24 cellular contexts compared by ENCODE assay signal in genomic region chr13:107348931-107349330, GRCh38.
DNase-seq lines count a peak whose midpoint lies in the region; ATAC-seq, FAIRE-seq and TF ChIP-seq lines count a peak whose summit lies in the region.
"Had no signal": no experiment of that assay in that cellular context is flagged by ENCODE, and none has a peak within 500 bp of the region (broad histone marks: within the 10 kb centered on the region; RNA-seq: fewer than 3 reads in every experiment).

No MANE protein-coding gene starts in this region.

- peak overlapping the region; percentile 67 for H3K27ac ChIP-seq in ACC112 (ENCODE audit: low read depth, low read length)
- H3K27ac ChIP-seq in IMR-90 (ENCODE audit: insufficient read depth, low read length) = peak overlapping the region; percentile 57
- H3K27ac ChIP-seq in astrocyte (ENCODE audit: low read depth, low read length) = no peak overlapping the region
- H3K27ac ChIP-seq in psoas muscle = no peak overlapping the region
- H3K27ac ChIP-seq: BLaER1 treated with 17β-estradiol and CSF1 and Interleukin-3, amounts not matched to agents 10 nM and 100 nM; coronary artery; neutrophil had no signal

- in situ Hi-C loops in IMR-90 (cut with MboI; ENCODE audit: low sequenced_read_pairs) = no loop called here

- no peaks in the 10 kb centered on the region for H3K4me1 Mint-ChIP-seq in astrocyte (ENCODE audit: low read depth, unreplicated experiment)
- no peaks in the 10 kb centered on the region for H3K4me1 Mint-ChIP-seq in activated T-cell treated with anti-CD3 and anti-CD28 coated beads, Interleukin-2, amount 50 U/mL, for 24 hours (ENCODE audit: low read depth)
- H3K4me1 Mint-ChIP-seq: activated B cell treated with CpG ODN at 0.5 μM for 24 hours; activated CD4-positive, alpha-beta memory T cell treated with anti-CD3 and anti-CD28 coated beads, Interleukin-2, amount 10 ng/mL, durations not matched to agents 7 days and 5 days had no signal

- 50% methylated on average over 2 of the region's 2 CpGs; no CpG with 5 or more reads in 1 of the 2 experiments for WGBS in IMR-90 (ENCODE audit: extremely low coverage in 2 of 2, insufficient read length in 1 of 2), 2 experiments
- WGBS in psoas muscle, 3 donors = 86 to 94% (median 93%) methylated on average over 2 of the region's 2 CpGs

- FAIRE-seq in astrocyte (lab: Jason Lieb, UNC) = no peak
- FAIRE-seq: keratinocyte had no signal

- no peak overlapping the region for H3K27ac Mint-ChIP-seq in astrocyte (ENCODE audit: unreplicated experiment)
- no peak overlapping the region for H3K27ac Mint-ChIP-seq in activated T-cell treated with anti-CD3 and anti-CD28 coated beads, Interleukin-2, amount 50 U/mL, for 24 hours
- H3K27ac Mint-ChIP-seq: activated B cell treated with CpG ODN at 0.5 μM for 24 hours; activated CD4-positive, alpha-beta memory T cell treated with anti-CD3 and anti-CD28 coated beads, Interleukin-2, amount 10 ng/mL, durations not matched to agents 7 days and 5 days; endodermal cell; stimulated activated naive CD8-positive, alpha-beta T cell treated with anti-CD3 and anti-CD28 coated beads, Interleukin-15, Interleukin-2, amounts not matched to agents 100 ng/mL and 50 ng/mL, for 24 hours; T-helper 2 cell treated with Interferon-gamma antibody and Interleukin-4, amounts not matched to agents 5 μg/mL and 100 μg/mL, for 36 hours; type B pancreatic cell had no signal

- no TSS peak for BruUV-seq in IMR-90 (replicated peaks; lab: Mats Ljungman, UMichigan)

- peak overlapping the region; percentile 45 for H4K91ac ChIP-seq in IMR-90 (ENCODE audit: insufficient read depth, low read depth, low read length)

- H4K8ac ChIP-seq in IMR-90 (ENCODE audit: low read depth in 2 of 2, low read length in 2 of 2) = peak overlapping the region in 1 of 2 experiments; percentile 84; a peak in 2 of 4 replicates

- no peaks in the 10 kb centered on the region for H3K9me3 ChIP-seq in IMR-90 (ENCODE audit: control insufficient read depth, insufficient read depth, low read length)
- H3K9me3 ChIP-seq in astrocyte (ENCODE audit: insufficient read depth, low read depth, low read length) = no peaks in the 10 kb centered on the region
- H3K9me3 ChIP-seq in psoas muscle = no peaks in the 10 kb centered on the region
- H3K9me3 ChIP-seq: neutrophil had no signal

- no peaks in the 10 kb centered on the region for H3K36me3 Mint-ChIP-seq in astrocyte (ENCODE audit: low read depth, unreplicated experiment)
- H3K36me3 Mint-ChIP-seq in activated T-cell treated with anti-CD3 and anti-CD28 coated beads, Interleukin-2, amount 50 U/mL, for 24 hours (ENCODE audit: low read depth) = no peaks in the 10 kb centered on the region
- H3K36me3 Mint-ChIP-seq: type B pancreatic cell had no signal

- CTCF ChIA-PET in IMR-90 (lab: Yijun Ruan, JAX) = no interaction called here

- H2AFZ ChIP-seq in ACC112 (ENCODE audit: low read length, unreplicated experiment) (no peak overlapping the region), IMR-90 (replicated peaks; ENCODE audit: low read length, poor library complexity) (no peak overlapping the region), astrocyte (ENCODE audit: low read depth, low read length) (no peak overlapping the region)

- H3K56ac ChIP-seq in IMR-90 (ENCODE audit: extremely low read depth, insufficient read depth, low read length) = peak overlapping the region; percentile 78

- peaks cover 11% of the 10 kb centered on the region for H3K4me1 ChIP-seq in ACC112 (ENCODE audit: control insufficient read depth, insufficient read depth, low read length, unreplicated experiment)
- H3K4me1 ChIP-seq in IMR-90 (ENCODE audit: control insufficient read depth, insufficient read depth, low read length) = peaks cover 7% of the 10 kb centered on the region
- no peaks in the 10 kb centered on the region for H3K4me1 ChIP-seq in astrocyte (ENCODE audit: insufficient read depth, low read length)
- no peaks in the 10 kb centered on the region for H3K4me1 ChIP-seq in psoas muscle
- H3K4me1 ChIP-seq: BLaER1 treated with 17β-estradiol and CSF1 and Interleukin-3, amounts not matched to agents 10 nM and 100 nM had no signal

- dilution Hi-C loops in IMR-90 (cut with HindIII; ENCODE audit: low sequenced_read_pairs, unreplicated experiment) = no loop called here

- DNase-seq in IMR-90 = peak; percentile 70
- peak; percentile 11 for DNase-seq in astrocyte (ENCODE audit: low read depth)
- DNase-seq in glomerular visceral epithelial cell (ENCODE audit: extremely low spot score) = peak; percentile 32
- DNase-seq in hypothalamus (lab: John Stamatoyannopoulos, UW) = no peak
- no peak for DNase-seq in activated T-cell treated with anti-CD3 and anti-CD28 coated beads, Interleukin-2, amount 50 U/mL, for 24 hours
- DNase-seq in psoas muscle = no peak
- DNase-seq in UCSD-AML1 (lab: John Stamatoyannopoulos, UW; ENCODE audit: unreplicated experiment) = no peak
- DNase-seq: activated B cell treated with CpG ODN at 0.5 μM for 24 hours; activated CD4-positive, alpha-beta memory T cell treated with anti-CD3 and anti-CD28 coated beads, Interleukin-2, amount 10 ng/mL, durations not matched to agents 7 days and 5 days; activated naive CD4-positive, alpha-beta T cell treated with Interleukin-2 at 50 U/mL for 16 hours; aorta; endodermal cell; NCI-H146; NCI-H2171; NCI-H748 treated with DMSO at 0.1 percent for 48 hours; stimulated activated CD4-positive, alpha-beta T cell treated with anti-CD3 and anti-CD28 coated beads, Interleukin-4, amount 100 ng/mL, for 1 hour had no signal

- H3K27me3 Mint-ChIP-seq in astrocyte (ENCODE audit: low read depth, unreplicated experiment) = no peaks in the 10 kb centered on the region
- H3K27me3 Mint-ChIP-seq in activated T-cell treated with anti-CD3 and anti-CD28 coated beads, Interleukin-2, amount 50 U/mL, for 24 hours = no peaks in the 10 kb centered on the region
- H3K27me3 Mint-ChIP-seq: activated B cell treated with CpG ODN at 0.5 μM for 24 hours; activated CD4-positive, alpha-beta memory T cell treated with anti-CD3 and anti-CD28 coated beads, Interleukin-2, amount 10 ng/mL, durations not matched to agents 7 days and 5 days; stimulated activated naive CD8-positive, alpha-beta T cell treated with anti-CD3 and anti-CD28 coated beads, Interleukin-15, Interleukin-2, amounts not matched to agents 100 ng/mL and 50 ng/mL, for 24 hours; type B pancreatic cell had no signal

- H4K20me1 ChIP-seq in IMR-90 (ENCODE audit: insufficient read depth, low read length) (no peaks in the 10 kb centered on the region), astrocyte (ENCODE audit: insufficient read depth, low read length) (no peaks in the 10 kb centered on the region)
- H4K20me1 ChIP-seq: BLaER1 treated with 17β-estradiol and CSF1 and Interleukin-3, amounts not matched to agents 10 nM and 100 nM had no signal

- H3K23ac ChIP-seq in IMR-90 (ENCODE audit: low read depth, low read length) = peak overlapping the region; percentile 50; the same call in 1 of the 2 replicates

- peak overlapping the region; percentile 80; the same call in 1 of the 2 replicates for H3K18ac ChIP-seq in IMR-90 (ENCODE audit: low read depth, low read length)

- H3K9me3 Mint-ChIP-seq in astrocyte (ENCODE audit: unreplicated experiment) = peaks cover 4% of the 10 kb centered on the region
- H3K9me3 Mint-ChIP-seq in activated T-cell treated with anti-CD3 and anti-CD28 coated beads, Interleukin-2, amount 50 U/mL, for 24 hours = no peaks in the 10 kb centered on the region

- no peak overlapping the region for H3K4me3 ChIP-seq in ACC112 (ENCODE audit: low read depth, low read length)
- no peak overlapping the region for H3K4me3 ChIP-seq in IMR-90 (ENCODE audit: insufficient read depth, low read depth, low read length)
- H3K4me3 ChIP-seq in astrocyte (ENCODE audit: insufficient read depth, low read depth, low read length) = no peak overlapping the region
- H3K4me3 ChIP-seq in psoas muscle = no peak overlapping the region
- H3K4me3 ChIP-seq: BLaER1 treated with 17β-estradiol and CSF1 and Interleukin-3, amounts not matched to agents 10 nM and 100 nM; coronary artery had no signal

- peaks cover 20 to 41% of the 10 kb centered on the region in 2 experiments for H3K79me1 ChIP-seq in IMR-90 (ENCODE audit: low read depth in 1 of 2, low read length in 2 of 2)

- H3K79me2 ChIP-seq in ACC112 (ENCODE audit: control insufficient read depth, insufficient read depth, low read length, unreplicated experiment) = no peaks in the 10 kb centered on the region
- no peaks in the 10 kb centered on the region for H3K79me2 ChIP-seq in astrocyte (ENCODE audit: insufficient read depth, low read length)

- no peaks in the 10 kb centered on the region for H3K27me3 ChIP-seq in ACC112 (ENCODE audit: insufficient read depth, low read length)
- H3K27me3 ChIP-seq in IMR-90 (ENCODE audit: control insufficient read depth, insufficient read depth, low read length) = no peaks in the 10 kb centered on the region
- H3K27me3 ChIP-seq in astrocyte (ENCODE audit: insufficient read depth, low read length) = no peaks in the 10 kb centered on the region
- no peaks in the 10 kb centered on the region for H3K27me3 ChIP-seq in psoas muscle (ENCODE audit: insufficient read depth in 3 of 3, low read length in 2 of 3)
- H3K27me3 ChIP-seq: BLaER1 treated with 17β-estradiol and CSF1 and Interleukin-3, amounts not matched to agents 10 nM and 100 nM; neutrophil had no signal

- peak overlapping the region; percentile 79; the same call in 1 of the 2 replicates for H3K4ac ChIP-seq in IMR-90 (ENCODE audit: low read depth, low read length)

- H3K9ac ChIP-seq in IMR-90 (ENCODE audit: low read depth, low read length) (no peak overlapping the region), astrocyte (ENCODE audit: low read length) (no peak overlapping the region)
- H3K9ac ChIP-seq: BLaER1 treated with 17β-estradiol and CSF1 and Interleukin-3, amounts not matched to agents 10 nM and 100 nM had no signal

- intact Hi-C loops in IMR-90 (cut with micrococcal nuclease) (no loop called here), psoas muscle (cut with DNase I) (no loop called here)

- peak overlapping the region; percentile 59 for H2AK5ac ChIP-seq in IMR-90 (ENCODE audit: low read depth, low read length)

- H3K14ac ChIP-seq in IMR-90 (replicated peaks; ENCODE audit: low read depth, low read length) = peak overlapping the region; percentile 61

- peak overlapping the region; percentile 43; the same call in 1 of the 2 replicates for H4K5ac ChIP-seq in IMR-90 (ENCODE audit: low read depth, low read length)

- H3K9me1 ChIP-seq in IMR-90 (ENCODE audit: insufficient read depth, low read length) = 0 out of 2 replicates have a peak, but pooled peaks cover 6% of the 10 kb centered on the region

- peak overlapping the region; percentile 54; the same call in 2 of the 3 replicates for H2BK15ac ChIP-seq in IMR-90 (ENCODE audit: low read depth, low read length)

- no peak for TF ChIP-seq POLR2A in IMR-90 (IDR thresholded peaks at IDR 0.05; ENCODE audit: low read depth, low read length)

- TF ChIP-seq CTCF in IMR-90 (conservative IDR thresholded peaks at IDR 0.05; ENCODE audit: low read depth, low read length) (no peak), astrocyte (IDR thresholded peaks at IDR 0.05; ENCODE audit: insufficient read depth, low read depth, low read length) (no peak), psoas muscle (IDR thresholded peaks at IDR 0.05) (no peak)

- no peak overlapping the region for H3K4me3 Mint-ChIP-seq in astrocyte (ENCODE audit: unreplicated experiment)
- H3K4me3 Mint-ChIP-seq in activated T-cell treated with anti-CD3 and anti-CD28 coated beads, Interleukin-2, amount 50 U/mL, for 24 hours = no peak overlapping the region
- H3K4me3 Mint-ChIP-seq: activated B cell treated with CpG ODN at 0.5 μM for 24 hours; activated CD4-positive, alpha-beta memory T cell treated with anti-CD3 and anti-CD28 coated beads, Interleukin-2, amount 10 ng/mL, durations not matched to agents 7 days and 5 days; endodermal cell; stimulated activated naive CD8-positive, alpha-beta T cell treated with anti-CD3 and anti-CD28 coated beads, Interleukin-15, Interleukin-2, amounts not matched to agents 100 ng/mL and 50 ng/mL, for 24 hours; T-helper 2 cell treated with Interferon-gamma antibody and Interleukin-4, amounts not matched to agents 5 μg/mL and 100 μg/mL, for 36 hours; type B pancreatic cell had no signal

- TF ChIP-seq RAD21 in IMR-90 (IDR thresholded peaks at IDR 0.05; ENCODE audit: low read length) = no peak

- no peaks in the 10 kb centered on the region for H3K36me3 ChIP-seq in ACC112 (ENCODE audit: insufficient read depth, low read length)
- H3K36me3 ChIP-seq in IMR-90 (ENCODE audit: control insufficient read depth, insufficient read depth, low read length) = no peaks in the 10 kb centered on the region
- H3K36me3 ChIP-seq in astrocyte (ENCODE audit: insufficient read depth, low read length) = no peaks in the 10 kb centered on the region
- H3K36me3 ChIP-seq in psoas muscle (ENCODE audit: insufficient read depth in 1 of 2, low read depth in 1 of 2) = no peaks in the 10 kb centered on the region
- H3K36me3 ChIP-seq: BLaER1 treated with 17β-estradiol and CSF1 and Interleukin-3, amounts not matched to agents 10 nM and 100 nM; neutrophil had no signal

- POLR2A ChIA-PET in IMR-90 (lab: Charles Lee; ENCODE audit: unreplicated experiment) = no interaction called here

- no peak overlapping the region for H2AK9ac ChIP-seq in IMR-90 (replicated peaks; ENCODE audit: low read depth, low read length, poor library complexity)

- H2BK120ac ChIP-seq in IMR-90 (ENCODE audit: low read depth, low read length) = peak overlapping the region; percentile 67

- peak overlapping the region; percentile 77 for H2BK20ac ChIP-seq in IMR-90 (ENCODE audit: low read depth, low read length)

- peak overlapping the region; percentile 82; the same call in 1 of the 2 replicates for H3K4me2 ChIP-seq in IMR-90 (ENCODE audit: low read depth, low read length)
- no peak overlapping the region for H3K4me2 ChIP-seq in astrocyte (ENCODE audit: low read length)
- H3K4me2 ChIP-seq: BLaER1 treated with 17β-estradiol and CSF1 and Interleukin-3, amounts not matched to agents 10 nM and 100 nM had no signal

- H2BK5ac ChIP-seq in IMR-90 (ENCODE audit: low read depth, low read length, poor library complexity, severe bottlenecking) = peak overlapping the region; percentile 95

- ATAC-seq in IMR-90 (ENCODE audit: low read depth) = peak; percentile 62
- no peak for ATAC-seq in psoas muscle

Comparison
In these comparisons a context has a peak if more than half of its experiments do, and no peak if none do; other contexts are left out.
1. H3K27ac ChIP-seq: peak in ACC112 (single experiment) and IMR-90 (single experiment); none in astrocyte (single experiment) and psoas muscle (single experiment).
2. DNase-seq: peak in IMR-90 (single experiment), astrocyte (single experiment) and glomerular visceral epithelial cell (single experiment); none in hypothalamus (0 of 51), activated T-cell treated with anti-CD3 and anti-CD28 coated beads, Interleukin-2, amount 50 U/mL, for 24 hours (single experiment), psoas muscle (0 of 2) and UCSD-AML1 (single experiment).